In genomic region chr1:73637275-73637674, GRCh38 we compare ENCODE assay signal across 20 cellular contexts.
"Had no signal": no experiment of that assay in that cellular context is flagged by ENCODE, and none has a peak within 500 bp of the region (broad histone marks: within the 10 kb centered on the region; RNA-seq: fewer than 3 reads in every experiment).

No MANE protein-coding gene starts in this region.

- H3K27me3 ChIP-seq: ascending aorta, colonic mucosa, heart right ventricle, neutrophil, pancreas, right lobe of liver had no signal

- H3K4me1 ChIP-seq: ascending aorta, colonic mucosa, heart right ventricle, pancreas, right lobe of liver had no signal

- ATAC-seq: esophagus mucosa; heart right ventricle; naive thymus-derived CD8-positive, alpha-beta T cell; pancreas; right lobe of liver had no signal

- H3K9me3 ChIP-seq: ascending aorta, colonic mucosa, heart right ventricle, neutrophil, pancreas, right lobe of liver had no signal

- H3K27ac ChIP-seq: ascending aorta, colonic mucosa, heart right ventricle, neutrophil, pancreas, right lobe of liver had no signal

- H3K36me3 Mint-ChIP-seq: activated naive CD4-positive, alpha-beta T cell treated with anti-CD3 and anti-CD28 coated beads, Interleukin-2, amount 50 U/mL, for 24 hours; immature natural killer cell; memory B cell; naive thymus-derived CD8-positive, alpha-beta T cell had no signal

- H3K27ac Mint-ChIP-seq: activated naive CD4-positive, alpha-beta T cell treated with anti-CD3 and anti-CD28 coated beads, Interleukin-2, amount 50 U/mL, for 24 hours; immature natural killer cell; memory B cell; naive thymus-derived CD8-positive, alpha-beta T cell had no signal

- DNase-seq: activated CD4-positive, alpha-beta T cell treated with anti-CD3 and anti-CD28 coated beads for 1 hour; activated CD8-positive, alpha-beta memory T cell treated with anti-CD3 and anti-CD28 coated beads for 24 hours; activated CD8-positive, alpha-beta memory T cell treated with anti-CD3 and anti-CD28 coated beads, Interleukin-2, amount 50 U/mL, for 48 hours; activated effector memory CD4-positive, alpha-beta T cell treated with anti-CD3 and anti-CD28 coated beads, Interleukin-2, amount 50 U/mL, for 16 hours; activated T-cell treated with anti-CD3 and anti-CD28 coated beads, Interleukin-2, amount 50 U/mL, for 48 hours; colonic mucosa; heart right ventricle; immature natural killer cell; naive thymus-derived CD8-positive, alpha-beta T cell; pancreas; right lobe of liver; stimulated activated CD4-positive, alpha-beta T cell treated with anti-CD3 and anti-CD28 coated beads, Interleukin-4, amount 100 ng/mL, for 1 hour; T1000 had no signal

- H3K4me1 Mint-ChIP-seq: activated naive CD4-positive, alpha-beta T cell treated with anti-CD3 and anti-CD28 coated beads, Interleukin-2, amount 50 U/mL, for 24 hours; central memory CD8-positive, alpha-beta T cell; immature natural killer cell; memory B cell; naive thymus-derived CD8-positive, alpha-beta T cell had no signal

- H3K4me3 ChIP-seq: ascending aorta, colonic mucosa, heart right ventricle, pancreas, right lobe of liver, smooth muscle cell had no signal

- H3K4me3 Mint-ChIP-seq: activated naive CD4-positive, alpha-beta T cell treated with anti-CD3 and anti-CD28 coated beads, Interleukin-2, amount 50 U/mL, for 24 hours; central memory CD8-positive, alpha-beta T cell; immature natural killer cell; memory B cell; naive thymus-derived CD8-positive, alpha-beta T cell had no signal

- H3K36me3 ChIP-seq: ascending aorta, colonic mucosa, heart right ventricle, neutrophil, pancreas, right lobe of liver had no signal
